8 cellular contexts compared by ENCODE assay signal in the genomic region with DNA sequence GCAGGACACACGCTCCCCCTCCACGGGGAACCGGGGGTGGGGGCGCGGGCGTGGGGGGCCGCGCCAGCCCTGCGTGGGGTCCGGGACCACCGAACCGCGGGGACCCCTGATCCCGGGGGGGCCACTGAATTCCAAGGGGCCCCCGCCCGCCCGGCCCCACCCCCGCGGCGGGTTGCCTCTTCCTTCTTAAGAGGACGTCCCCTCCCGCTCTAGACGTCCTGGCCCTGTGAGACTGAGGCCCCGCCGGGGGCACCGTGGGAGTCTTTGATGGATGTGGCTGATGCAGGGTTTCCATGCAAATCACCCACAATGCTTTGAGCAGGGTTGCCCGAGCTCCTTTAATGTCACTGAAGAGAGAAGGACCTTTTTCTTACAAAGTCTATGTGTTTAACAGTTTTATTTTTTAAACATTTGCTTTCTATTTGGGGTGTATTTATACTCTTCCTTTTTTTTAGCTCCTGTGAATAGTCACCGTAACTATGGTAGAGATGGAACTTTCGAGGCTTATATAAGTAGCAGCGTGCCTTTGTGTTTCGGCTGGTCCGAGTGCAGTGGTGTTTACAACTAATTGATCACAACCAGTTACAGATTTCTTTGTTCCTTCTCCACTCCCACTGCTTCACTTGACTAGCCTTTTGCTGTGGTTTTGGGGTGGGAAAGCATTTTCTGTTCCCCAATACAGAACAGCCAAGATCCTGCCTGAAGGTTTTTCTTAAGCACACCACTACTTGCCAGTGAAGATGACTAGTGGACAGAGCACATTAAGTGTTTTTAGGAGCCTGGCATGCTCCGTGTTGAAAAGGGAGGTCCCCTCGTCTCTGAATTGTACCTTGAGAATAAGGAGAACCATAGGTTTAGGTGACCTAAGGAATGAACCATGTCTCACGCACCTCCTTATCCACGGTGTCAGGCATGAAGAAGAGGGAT. TPM values are rescaled to one million over a fixed set of nuclear protein-coding genes. Genes with fewer than 3 reads are reported as not detected.
DNase-seq lines count a peak whose midpoint lies in the region; ATAC-seq and TF ChIP-seq lines count a peak whose summit lies in the region.

No MANE protein-coding gene starts in this region.

- TF ChIP-seq CTCF in HFF-Myc (IDR thresholded peaks at IDR 0.05; ENCODE audit: low read depth, low read length, missing control alignments) = no peak
- TF ChIP-seq CTCF in SK-N-SH (IDR thresholded peaks at IDR 0.05) = no peak
- TF ChIP-seq CTCF in transverse colon (IDR thresholded peaks at IDR 0.05) = no peak

- in situ Hi-C loops in transverse colon (cut with MboI; ENCODE audit: low pct_ligation_motif_present in 1 of 4, low pct_unique_long_range_greater_than_20kb in 1 of 4, low sequenced_read_pairs in 3 of 4) = no loop called here

- peak; percentile 43 to 81 for ATAC-seq in activated naive CD4-positive, alpha-beta T cell treated with anti-CD3 and anti-CD28 coated beads, Interleukin-2, amount 50 U/mL, for 72 hours
- ATAC-seq in Right ventricle myocardium superior (ENCODE audit: poor library complexity) = peak; percentile 61

- peak; percentile 52 for DNase-seq in GF-D8 (lab: John Stamatoyannopoulos, UW)
- no peak for DNase-seq in HFF-Myc (ENCODE audit: extremely low read depth, low read depth)
- DNase-seq in NCI-H1048 (lab: John Stamatoyannopoulos, UW) = peak; percentile 29
- peak; percentile 93 for DNase-seq in SK-N-SH
- DNase-seq in activated naive CD4-positive, alpha-beta T cell treated with anti-CD3 and anti-CD28 coated beads, Interleukin-2, amount 50 U/mL, for 72 hours (ENCODE audit: low spot score in 2 of 2) = peak in 1 of 2 donors; percentile 84
- DNase-seq in Right ventricle myocardium superior = peak; percentile 62
- peak; percentile 52 to 72 for DNase-seq in trophoblast cell
- DNase-seq in transverse colon = peak; percentile 48

- no peaks in the 10 kb centered on the region for H3K27me3 ChIP-seq in SK-N-SH (ENCODE audit: insufficient read depth)
- H3K27me3 ChIP-seq in trophoblast cell (ENCODE audit: insufficient read depth, low read length) = no peaks in the 10 kb centered on the region
- H3K27me3 ChIP-seq in transverse colon = peaks cover 17% of the 10 kb centered on the region

- H2BK120ac ChIP-seq in trophoblast cell (ENCODE audit: insufficient read depth, low read length, poor library complexity) = no peak overlapping the region

- H3K4me2 ChIP-seq in SK-N-SH = peak overlapping the region; percentile 97
- peak overlapping the region; percentile 79 for H3K4me2 ChIP-seq in trophoblast cell (ENCODE audit: low read length)

- no peaks in the 10 kb centered on the region for H3K79me2 ChIP-seq in SK-N-SH (ENCODE audit: insufficient read depth)
- no peaks in the 10 kb centered on the region for H3K79me2 ChIP-seq in trophoblast cell (ENCODE audit: control insufficient read depth, insufficient read depth, low read length, poor library complexity)

- H4K8ac ChIP-seq in trophoblast cell (ENCODE audit: low read depth, low read length) = no peak overlapping the region

- H4K12ac ChIP-seq in trophoblast cell (ENCODE audit: low read depth, low read length) = no peak overlapping the region

- TF ChIP-seq RAD21 in SK-N-SH (IDR thresholded peaks at IDR 0.05; ENCODE audit: low read length) = no peak

- no peak overlapping the region for H2AK5ac ChIP-seq in trophoblast cell (ENCODE audit: low read length)

- no peak overlapping the region for H3K23ac ChIP-seq in trophoblast cell (ENCODE audit: low read length)

- no peak overlapping the region for H3K14ac ChIP-seq in trophoblast cell (ENCODE audit: low read length)

- peak overlapping the region; percentile 79 to 86 for H3K27ac ChIP-seq in SK-N-SH (ENCODE audit: low read depth in 2 of 2, low read length in 1 of 2)
- no peak overlapping the region for H3K27ac ChIP-seq in trophoblast cell (ENCODE audit: low read depth, low read length)
- peak overlapping the region; percentile 12 to 42 (median 28) for H3K27ac ChIP-seq in transverse colon

- no peaks in the 10 kb centered on the region for H3K36me3 ChIP-seq in SK-N-SH (replicated peaks in 1 of 2; ENCODE audit: control insufficient read depth in 1 of 2, insufficient read depth in 2 of 2, low read length in 1 of 2)
- no peaks in the 10 kb centered on the region for H3K36me3 ChIP-seq in trophoblast cell (ENCODE audit: control insufficient read depth in 1 of 2, insufficient read depth in 2 of 2, low read length in 2 of 2)
- H3K36me3 ChIP-seq in transverse colon = no peaks in the 10 kb centered on the region

- peaks cover 0 to 8% of the 10 kb centered on the region in 2 donors for H3K9me3 Mint-ChIP-seq in activated naive CD4-positive, alpha-beta T cell treated with anti-CD3 and anti-CD28 coated beads, Interleukin-2, amount 50 U/mL, for 72 hours

- H3K9me2 ChIP-seq in SK-N-SH = no peaks in the 10 kb centered on the region

- H3K9ac ChIP-seq in SK-N-SH = peak overlapping the region; percentile 78
- no peak overlapping the region for H3K9ac ChIP-seq in trophoblast cell (ENCODE audit: low read length)

- POLR2A ChIA-PET in SK-N-SH (lab: Yijun Ruan, JAX) = interaction anchor here (0.6 to 1.5 kb wide), 5 partner anchors 20 to 762 kb away, joined by 3 to 6 read pairs (median 3); a partner anchor contains a TSS

- no peak for TF ChIP-seq POLR2A in transverse colon (IDR thresholded peaks at IDR 0.05)

- H2AFZ ChIP-seq in SK-N-SH (ENCODE audit: low read depth) = peak overlapping the region; percentile 96
- H2AFZ ChIP-seq in trophoblast cell (ENCODE audit: insufficient read depth, low read length, poor library complexity) = peak overlapping the region; percentile 66

- peaks cover 35% of the 10 kb centered on the region for H3F3A ChIP-seq in SK-N-SH (replicated peaks; ENCODE audit: insufficient read depth)

- no peaks in the 10 kb centered on the region for H4K20me1 ChIP-seq in SK-N-SH (ENCODE audit: insufficient read depth)

- H3K18ac ChIP-seq in trophoblast cell (ENCODE audit: low read length) = no peak overlapping the region

- H4K91ac ChIP-seq in trophoblast cell (ENCODE audit: low read depth, low read length) = no peak overlapping the region

- intact Hi-C loops in Right ventricle myocardium superior (cut with DNase I) (no loop called here), transverse colon (cut with DNase I; ENCODE audit: low total_unique reads) (no loop called here)

- TF ChIP-seq EP300 in SK-N-SH (IDR thresholded peaks at IDR 0.05; ENCODE audit: borderline replicate concordance in 1 of 2, low read depth in 1 of 2, low read length in 1 of 2) (no peak; a peak in 1 of 4 replicates), transverse colon (IDR thresholded peaks at IDR 0.05; ENCODE audit: low read depth) (no peak)

- no peak overlapping the region for H3K4ac ChIP-seq in trophoblast cell (ENCODE audit: low read depth, low read length)

- H3K9me3 ChIP-seq in SK-N-SH (no peaks in the 10 kb centered on the region), trophoblast cell (ENCODE audit: insufficient read depth, low read depth, low read length) (no peaks in the 10 kb centered on the region), transverse colon (no peaks in the 10 kb centered on the region)

- under 1% methylated on average over 29 of the region's 36 CpGs for WGBS in SK-N-SH (ENCODE audit: low lambda C conversion rate)
- no CpG with 5 or more reads among the region's 36 CpGs for WGBS in trophoblast cell (ENCODE audit: extremely low coverage, insufficient coverage, insufficient read length)
- WGBS in transverse colon (ENCODE audit: low coverage in 1 of 2), 2 donors = 0 to 1% methylated on average over 7 to 35 of the region's 36 CpGs

- CTCF ChIA-PET in SK-N-SH (lab: Yijun Ruan, JAX) = interaction anchor here (0.9 to 4.4 kb wide), 10 partner anchors 17 to 408 kb away, joined by 3 to 31 read pairs (median 8); a partner anchor contains a TSS

- peak overlapping the region; percentile 91 to 99 for H3K27ac Mint-ChIP-seq in activated naive CD4-positive, alpha-beta T cell treated with anti-CD3 and anti-CD28 coated beads, Interleukin-2, amount 50 U/mL, for 72 hours

- H3K36me3 Mint-ChIP-seq in activated naive CD4-positive, alpha-beta T cell treated with anti-CD3 and anti-CD28 coated beads, Interleukin-2, amount 50 U/mL, for 72 hours = peaks cover 8 to 9% of the 10 kb centered on the region in 2 donors

- H2BK12ac ChIP-seq in trophoblast cell (ENCODE audit: low read length) = no peak overlapping the region

- peaks cover 5% of the 10 kb centered on the region for H3K79me1 ChIP-seq in trophoblast cell (ENCODE audit: low read length)

- H3K4me3 ChIP-seq in HFF-Myc (replicated peaks; ENCODE audit: low read depth, low read length) (peak overlapping the region; percentile 63), SK-N-SH (ENCODE audit: low read depth in 2 of 2, low read length in 1 of 2) (peak overlapping the region; percentile 68 to 82), trophoblast cell (ENCODE audit: low read depth, low read length) (peak overlapping the region; percentile 74), transverse colon (peak overlapping the region; percentile 24 to 80 (median 51))

- H2BK5ac ChIP-seq in trophoblast cell (ENCODE audit: low read depth, low read length, poor library complexity) = no peak overlapping the region

- H3K4me1 ChIP-seq in SK-N-SH (ENCODE audit: control insufficient read depth in 1 of 2, insufficient read depth in 2 of 2, low read depth in 1 of 2, low read length in 1 of 2) = peaks cover 3 to 9% of the 10 kb centered on the region in 2 experiments; a peak in 2 of 4 replicates
- H3K4me1 ChIP-seq in trophoblast cell (ENCODE audit: control insufficient read depth in 1 of 2, insufficient read depth in 2 of 2, low read length in 2 of 2) = peaks cover 0 to 5% of the 10 kb centered on the region in 2 experiments
- H3K4me1 ChIP-seq in transverse colon = peaks cover 6 to 40% (median 24%) of the 10 kb centered on the region in 4 donors

TF ChIP-seq in SK-N-SH, 30 proteins besides CTCF, POLR2A, EP300 and RAD21 (continues in another document):
- TF ChIP-seq RCOR1 (IDR thresholded peaks at IDR 0.05; ENCODE audit: low read length) (peak; percentile 65), TAF1 (IDR thresholded peaks at IDR 0.05; ENCODE audit: borderline replicate concordance, low read depth, low read length) (no peak), FOXJ3 (CRISPR knock-in tag; IDR thresholded peaks at IDR 0.05) (peak; percentile 92), TEAD4 (IDR thresholded peaks at IDR 0.05; ENCODE audit: borderline replicate concordance, insufficient read depth) (peak; percentile 94; the same call in 1 of the 2 replicates)

RNA-seq across cellular contexts. Expression of a gene that starts 44.8 kb away (rescaled TPM):
- polyA plus RNA-seq in SK-N-SH (2012; rRNA removed) = 393 and 400 TPM in 2 replicates
- 316 and 398 TPM in 2 replicates for polyA plus RNA-seq in SK-N-SH (2012; cell fraction: cytosol; rRNA removed)
- polyA plus RNA-seq in SK-N-SH (2012; cell fraction: nucleus; rRNA removed) = 171 and 252 TPM in 2 replicates
- total RNA-seq in activated naive CD4-positive, alpha-beta T cell treated with anti-CD3 and anti-CD28 coated beads, Interleukin-2, amount 50 U/mL, for 72 hours = 10 to 100 TPM; 56.7 to 78.0 TPM
- total RNA-seq in Right ventricle myocardium superior = 32.2 TPM
- polyA plus RNA-seq in trophoblast cell (2013) = 304 and 317 TPM in 2 replicates
- 10 to 100 TPM; 44.5 to 79.5 (median 74.7) TPM for total RNA-seq in transverse colon
